In genomic region chr16:85539629-85540291, GRCh38 we compare ENCODE assay signal across 21 cellular contexts.
DNase-seq lines count a peak whose midpoint lies in the region; ATAC-seq and TF ChIP-seq lines count a peak whose summit lies in the region.
"Had no signal": no experiment of that assay in that cellular context is flagged by ENCODE, and none has a peak within 500 bp of the region (broad histone marks: within the 10 kb centered on the region; RNA-seq: fewer than 3 reads in every experiment).

No MANE protein-coding gene starts in this region.

- ATAC-seq in left lobe of liver, result peak; percentile 53
- ATAC-seq: GM12878 had no signal

- peak overlapping the region; percentile 39 to 94 (median 66) for H3K27ac Mint-ChIP-seq in brain
- peak overlapping the region in 2 of 3 experiments; percentile 52 for H3K27ac Mint-ChIP-seq in nephron
- H3K27ac Mint-ChIP-seq: HFFc6 had no signal

- H3K36me3 Mint-ChIP-seq in brain (peaks cover 9% of the 10 kb centered on the region), nephron (ENCODE audit: low read depth) (peaks cover 12% of the 10 kb centered on the region)
- H3K36me3 Mint-ChIP-seq: CD4-positive, CD25-positive, alpha-beta regulatory T cell had no signal

- H3K4me1 Mint-ChIP-seq in brain (peaks cover 94% of the 10 kb centered on the region), nephron (peaks cover 70% of the 10 kb centered on the region)

- peaks cover 0 to 3% of the 10 kb centered on the region in 2 experiments; a peak in 1 of 3 replicates for H3K36me3 ChIP-seq in HEK293 (ENCODE audit: control insufficient read depth in 2 of 2, insufficient read depth in 1 of 2, low read length in 2 of 2)
- H3K36me3 ChIP-seq: BE2C had no signal

- no peak overlapping the region for H3K4me3 ChIP-seq in HEK293 (ENCODE audit: low read depth, low read length)
- H3K4me3 ChIP-seq: GM12878, GM23248 had no signal

- DNase-seq in left lobe of liver (ENCODE audit: low spot score) (peak; percentile 82), 8988T (no peak), germinal center (ENCODE audit: low spot score) (no peak)
- DNase-seq: ACHN; BE2C; C1 segment of cervical spinal cord; CD4-positive, CD25-positive, alpha-beta regulatory T cell; CD8-positive, alpha-beta memory T cell; DMS 273 treated with DMSO at 0.1 percent for 48 hours; DMS53; DND-41; EL; GM23248; HCEC 1CT; HFFc6; IMR-90 had no signal

- H3K4me1 ChIP-seq in HEK293 (ENCODE audit: control insufficient read depth, insufficient read depth, low read length), result no peaks in the 10 kb centered on the region

- TF ChIP-seq CTCF in HEK293 (tag by site-specific recombination; IDR thresholded peaks at IDR 0.05) (no peak), brain (conservative IDR thresholded peaks at IDR 0.05) (no peak), nephron (IDR thresholded peaks at IDR 0.05; ENCODE audit: unreplicated experiment in 3 of 3) (no peak)

- POLR2A ChIA-PET in HEK293 (lab: Yijun Ruan, JAX), result interaction anchor here (1.4 kb wide), 1 partner anchor 14 kb away, joined by 3 read pairs; no protein-coding TSS in a partner anchor

- peaks cover 0 to 15% (median 11%) of the 10 kb centered on the region in 5 experiments for H3K9me3 Mint-ChIP-seq in brain
- H3K9me3 Mint-ChIP-seq in nephron, result no peaks in the 10 kb centered on the region

- H3K9me3 ChIP-seq in HEK293 (ENCODE audit: control insufficient read depth, insufficient read depth, low read depth, low read length), result no peaks in the 10 kb centered on the region
- H3K9me3 ChIP-seq: BE2C had no signal

- H3K27me3 Mint-ChIP-seq in brain (no peaks in the 10 kb centered on the region), nephron (ENCODE audit: low read depth) (peaks cover 7% of the 10 kb centered on the region)
- H3K27me3 Mint-ChIP-seq: CD4-positive, CD25-positive, alpha-beta regulatory T cell; CD8-positive, alpha-beta memory T cell had no signal

- H3K4me3 Mint-ChIP-seq in brain, result no peak overlapping the region
- no peak overlapping the region for H3K4me3 Mint-ChIP-seq in nephron
- H3K4me3 Mint-ChIP-seq: CD8-positive, alpha-beta memory T cell; HFFc6 had no signal

- no peak overlapping the region for H3K27ac ChIP-seq in HEK293 (ENCODE audit: extremely low read depth, low read depth, low read length)
- H3K27ac ChIP-seq: GM23248, HL-60 had no signal

- CTCF ChIA-PET in HEK293 (lab: Yijun Ruan, JAX), result interaction anchor here (0.6 to 1.9 kb wide), 5 partner anchors 11 to 211 kb away, joined by 3 to 6 read pairs (median 3); no protein-coding TSS in a partner anchor

TF ChIP-seq in HEK293, 187 proteins besides CTCF, POLR2A, EP300 and RAD21:
- TF ChIP-seq GLIS1 (tag by site-specific recombination; IDR thresholded peaks at IDR 0.05) (no peak), TRIM28 (IDR thresholded peaks at IDR 0.05; ENCODE audit: borderline replicate concordance, low read length) (peak; percentile 82; the same call in 1 of the 2 replicates), ZBTB10 (tag by site-specific recombination; IDR thresholded peaks at IDR 0.05) (no peak), ZSCAN30 (tag by site-specific recombination; IDR thresholded peaks at IDR 0.05) (no peak), SP3 (tag by site-specific recombination; IDR thresholded peaks at IDR 0.05) (no peak), ZNF792 (tag by site-specific recombination; IDR thresholded peaks at IDR 0.05) (no peak), ZNF747 (tag by site-specific recombination; IDR thresholded peaks at IDR 0.05) (no peak), ZNF404 (tag by site-specific recombination; IDR thresholded peaks at IDR 0.05) (no peak), ZNF26 (tag by site-specific recombination; IDR thresholded peaks at IDR 0.05) (peak; percentile 84), ZNF112 (tag by site-specific recombination; IDR thresholded peaks at IDR 0.05) (no peak), ZNF48 (tag by site-specific recombination; IDR thresholded peaks at IDR 0.05) (no peak), KLF1 (tag by site-specific recombination; IDR thresholded peaks at IDR 0.05) (no peak), ZNF449 (tag by site-specific recombination; IDR thresholded peaks at IDR 0.05) (no peak), PATZ1 (tag by site-specific recombination; IDR thresholded peaks at IDR 0.05) (no peak), ZNF596 (tag by site-specific recombination; IDR thresholded peaks at IDR 0.05) (no peak), ZNF426 (tag by site-specific recombination; IDR thresholded peaks at IDR 0.05) (no peak), ZFHX2 (tag by site-specific recombination; conservative IDR thresholded peaks at IDR 0.05) (no peak), ZNF560 (tag by site-specific recombination; IDR thresholded peaks at IDR 0.05; ENCODE audit: borderline replicate concordance) (no peak), SETDB1 (IDR thresholded peaks at IDR 0.05; ENCODE audit: insufficient read length, low read length) (peak; percentile 84), ATF2 (tag by site-specific recombination; IDR thresholded peaks at IDR 0.05; ENCODE audit: low read depth) (no peak), ZNF140 (tag by site-specific recombination; IDR thresholded peaks at IDR 0.05) (no peak)
